Comparison of ENCODE assay signal across 10 cellular contexts in genomic region chr3:101825904-101826445, GRCh38. TPM values are rescaled to one million over a fixed set of nuclear protein-coding genes. Genes with fewer than 3 reads are reported as not detected.
A peak's percentile ranks its signal among the peaks of the same experiment; 100 is the strongest.
DNase-seq lines count a peak whose midpoint lies in the region; ATAC-seq and TF ChIP-seq lines count a peak whose summit lies in the region.
"Had no signal": no experiment of that assay in that cellular context is flagged by ENCODE, and none has a peak within 500 bp of the region (broad histone marks: within the 10 kb centered on the region; RNA-seq: fewer than 3 reads in every experiment).

No MANE protein-coding gene starts in this region.

- no peaks in the 10 kb centered on the region for H3K9me3 Mint-ChIP-seq in CD14-positive monocyte
- H3K9me3 Mint-ChIP-seq in neural crest cell = no peaks in the 10 kb centered on the region

- peaks cover 0 to 3% (median 0%) of the 10 kb centered on the region in 3 donors for H3K27me3 Mint-ChIP-seq in CD14-positive monocyte (ENCODE audit: low read depth in 3 of 3)
- H3K27me3 Mint-ChIP-seq in neural crest cell (ENCODE audit: low read depth) = no peaks in the 10 kb centered on the region

- H3K4me1 Mint-ChIP-seq in CD14-positive monocyte (peaks cover 41% of the 10 kb centered on the region), neural crest cell (peaks cover 31% of the 10 kb centered on the region)

- TF ChIP-seq CTCF in CD14-positive monocyte (IDR thresholded peaks at IDR 0.05) (no peak), cardiac fibroblast (IDR thresholded peaks at IDR 0.05; ENCODE audit: low read depth, low read length) (no peak), neural crest cell (conservative IDR thresholded peaks at IDR 0.05) (no peak)

- H3K36me3 Mint-ChIP-seq in CD14-positive monocyte = peaks cover 18 to 24% of the 10 kb centered on the region in 2 donors
- H3K36me3 Mint-ChIP-seq in neural crest cell (ENCODE audit: low read depth) = peaks cover 6% of the 10 kb centered on the region

- intact Hi-C loops in CD14-positive monocyte (cut with micrococcal nuclease) = loop anchor here in 1 of 2 donors (5.0 kb wide), 1 partner anchor 116 kb away; no protein-coding TSS in a partner anchor

- no peak for ATAC-seq in GM21737 (IDR thresholded peaks at IDR 0.05; ENCODE audit: unreplicated experiment)
- ATAC-seq in HG02885 (IDR thresholded peaks at IDR 0.05; ENCODE audit: poor library complexity, unreplicated experiment) = no peak

- H3K4me3 ChIP-seq in cardiac fibroblast (replicated peaks in 1 of 2; ENCODE audit: low read depth in 2 of 2, low read length in 2 of 2) = no peak overlapping the region

- H3K27ac Mint-ChIP-seq in CD14-positive monocyte (peak overlapping the region in 4 of 7 donors; percentile 16 to 94 (median 84)), neural crest cell (ENCODE audit: unreplicated experiment) (no peak overlapping the region)

- peak overlapping the region in 1 of 2 donors; percentile 56 for H3K4me3 Mint-ChIP-seq in CD14-positive monocyte
- H3K4me3 Mint-ChIP-seq in neural crest cell = peak overlapping the region; percentile 81

- DNase-seq in CD14-positive monocyte (ENCODE audit: low spot score) (no peak), LHCN-M2 (ENCODE audit: low read depth) (peak; percentile 36), cardiac fibroblast (ENCODE audit: low read depth in 2 of 2) (peak; percentile 47 to 71), neural crest cell (ENCODE audit: low read depth, low spot score) (no peak), HPDE6-E6E7 (ENCODE audit: extremely low spot score) (no peak), SIG-M5 (lab: John Stamatoyannopoulos, UW) (no peak)
- DNase-seq: activated gamma-delta T cell; stimulated activated CD4-positive, alpha-beta T cell treated with anti-CD3 and anti-CD28 coated beads, Interleukin-4, amount 100 ng/mL, for 24 hours had no signal

RNA-seq across cellular contexts. Expression of gene NFKBIZ, which starts 23.3 kb away (rescaled TPM):
- polyA plus RNA-seq in CD14-positive monocyte = 10 to 100 TPM; 71.0 to 84.9 TPM
- total RNA-seq in LHCN-M2 (2014; rRNA removed) = 23.0 and 26.6 TPM in 2 replicates
- polyA plus RNA-seq in LHCN-M2 (2012) = 7.9 TPM
- 6.2 and 9.9 TPM in 2 replicates for total RNA-seq in neural crest cell

RNA-seq across cellular contexts. Expression of gene NXPE3, which starts 47.0 kb away (rescaled TPM):
- polyA plus RNA-seq in CD14-positive monocyte = 10 to 100 TPM; 19.8 to 35.8 TPM
- total RNA-seq in LHCN-M2 (2014; rRNA removed) = 22.4 and 26.5 TPM in 2 replicates
- 22.2 TPM for polyA plus RNA-seq in LHCN-M2 (2012)
- total RNA-seq in neural crest cell = 23.0 and 25.7 TPM in 2 replicates

Comparison
In these comparisons a context has a peak if more than half of its experiments do, and no peak if none do; other contexts are left out.
1. DNase-seq: peak in LHCN-M2 (single experiment) and cardiac fibroblast (2 of 2); none in CD14-positive monocyte (single experiment), neural crest cell (single experiment), HPDE6-E6E7 (single experiment) and SIG-M5 (single experiment).